In the genomic region with DNA sequence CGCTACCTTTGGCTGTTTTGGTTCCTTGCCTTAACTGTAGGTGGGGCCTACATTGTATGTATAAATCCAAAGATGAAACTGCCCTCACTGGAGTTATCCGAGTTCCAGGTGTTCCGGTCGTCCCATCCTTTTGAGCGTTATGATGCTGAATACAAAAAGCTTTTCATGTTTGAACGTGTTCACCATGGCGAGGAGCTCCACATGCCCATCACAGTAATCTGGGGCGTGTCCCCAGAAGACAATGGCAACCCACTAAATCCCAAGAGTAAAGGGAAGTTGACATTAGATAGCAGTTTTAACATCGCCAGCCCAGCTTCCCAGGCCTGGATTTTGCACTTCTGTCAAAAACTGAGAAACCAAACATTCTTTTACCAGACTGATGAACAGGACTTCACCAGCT, we compare ENCODE assay signal across 24 cellular contexts.
"Had no signal": no experiment of that assay in that cellular context is flagged by ENCODE, and none has a peak within 500 bp of the region (broad histone marks: within the 10 kb centered on the region; RNA-seq: fewer than 3 reads in every experiment).

No MANE protein-coding gene starts in this region.

- H3K4me1 ChIP-seq: colonic mucosa, lower lobe of right lung had no signal

- H3K4me2 ChIP-seq: hepatocyte had no signal

- H2AFZ ChIP-seq: hepatocyte had no signal

- H3K4me3 ChIP-seq: colonic mucosa, esophagus muscularis mucosa, gastroesophageal sphincter, heart left ventricle, hepatocyte, left lung, lower lobe of right lung, mucosa of descending colon had no signal

- H3K9me3 ChIP-seq: colonic mucosa, esophagus muscularis mucosa, gastroesophageal sphincter, heart left ventricle, left lung, lower lobe of right lung, mucosa of descending colon had no signal

- H3K27me3 ChIP-seq: colonic mucosa, esophagus muscularis mucosa, gastroesophageal sphincter, heart left ventricle, hepatocyte, left lung had no signal

- H3K27ac ChIP-seq: colonic mucosa, epithelial cell of prostate, esophagus muscularis mucosa, foreskin keratinocyte, gastroesophageal sphincter, heart left ventricle, hepatocyte, left lung, lower lobe of right lung had no signal

- ATAC-seq: effector memory CD8-positive, alpha-beta T cell; foreskin keratinocyte; gastroesophageal sphincter; heart left ventricle; left cardiac atrium; left lung; left ventricle myocardium superior; lower lobe of right lung; mucosa of descending colon; naive thymus-derived CD8-positive, alpha-beta T cell had no signal

- DNase-seq: colonic mucosa; cortex of kidney; effector CD8-positive, alpha-beta T cell; effector memory CD8-positive, alpha-beta T cell; endodermal cell; erythroblast; foreskin keratinocyte; heart left ventricle; hypothalamus; immature natural killer cell; islet precursor cell; kidney; left cardiac atrium; left lung; left ventricle myocardium superior; lower lobe of right lung; mesendoderm; mucosa of descending colon; naive B cell; naive thymus-derived CD8-positive, alpha-beta T cell had no signal

- H3K36me3 ChIP-seq: colonic mucosa had no signal
